ENCODE assay signal across 29 cellular contexts in the genomic region with DNA sequence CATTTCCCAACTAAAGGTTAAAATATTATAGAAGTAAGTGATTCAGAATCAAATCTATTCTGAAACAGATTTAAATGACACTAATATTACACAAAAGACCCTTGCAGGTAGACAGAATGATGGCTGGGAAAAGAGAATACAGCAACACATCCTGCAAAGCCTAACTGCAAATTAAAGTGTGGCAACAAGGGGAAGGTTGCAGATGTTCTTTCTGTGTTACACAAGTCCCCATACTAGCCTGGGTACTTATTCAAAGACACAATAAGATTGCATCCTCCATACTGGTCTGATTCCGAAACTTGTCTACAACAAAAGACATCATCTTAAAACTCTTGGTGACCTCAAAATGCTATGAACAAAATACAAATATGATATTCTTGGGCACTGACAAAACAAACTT. TPM values are rescaled to one million over a fixed set of nuclear protein-coding genes. Genes with fewer than 3 reads are reported as not detected.
DNase-seq lines count a peak whose midpoint lies in the region; ATAC-seq and TF ChIP-seq lines count a peak whose summit lies in the region.
"Had no signal": no experiment of that assay in that cellular context is flagged by ENCODE, and none has a peak within 500 bp of the region (broad histone marks: within the 10 kb centered on the region; RNA-seq: fewer than 3 reads in every experiment).

No MANE protein-coding gene starts in this region.

- H3K27me3 Mint-ChIP-seq in activated T-helper 2 cell treated with anti-CD3 and anti-CD28 coated beads, Interferon-gamma antibody, Interleukin-2, Interleukin-4, amounts not matched to agents 10 μg/mL and 5 μg/mL and 100 μg/mL, durations not matched to agents 14 hours and 24 hours and 36 hours (ENCODE audit: low read depth): no peaks in the 10 kb centered on the region
- H3K27me3 Mint-ChIP-seq: CD4-positive, alpha-beta memory T cell had no signal

- no peak for ATAC-seq in HG03139 (IDR thresholded peaks at IDR 0.05; ENCODE audit: unreplicated experiment)
- ATAC-seq in GM18517 (IDR thresholded peaks at IDR 0.05; ENCODE audit: unreplicated experiment): no peak
- ATAC-seq in GM18858 (IDR thresholded peaks at IDR 0.05; ENCODE audit: unreplicated experiment): no peak
- ATAC-seq: A549, HCT116, HepG2, Panc1 had no signal

- H3K9me3 Mint-ChIP-seq in activated T-helper 2 cell treated with anti-CD3 and anti-CD28 coated beads, Interferon-gamma antibody, Interleukin-2, Interleukin-4, amounts not matched to agents 10 μg/mL and 5 μg/mL and 100 μg/mL, durations not matched to agents 14 hours and 24 hours and 36 hours: no peaks in the 10 kb centered on the region
- H3K9me3 Mint-ChIP-seq: CD4-positive, alpha-beta memory T cell had no signal

- intact Hi-C loops in activated T-helper 2 cell treated with anti-CD3 and anti-CD28 coated beads, Interferon-gamma antibody, Interleukin-2, Interleukin-4, amounts not matched to agents 10 μg/mL and 5 μg/mL and 100 μg/mL, durations not matched to agents 14 hours and 24 hours and 36 hours (cut with micrococcal nuclease): no loop called here

- TF ChIP-seq CTCF in GM20000 (IDR thresholded peaks at IDR 0.05; ENCODE audit: extremely low read depth, missing control alignments): no peak

- peaks cover 15% of the 10 kb centered on the region for H3K4me1 Mint-ChIP-seq in activated T-helper 2 cell treated with anti-CD3 and anti-CD28 coated beads, Interferon-gamma antibody, Interleukin-2, Interleukin-4, amounts not matched to agents 10 μg/mL and 5 μg/mL and 100 μg/mL, durations not matched to agents 14 hours and 24 hours and 36 hours (ENCODE audit: low read depth)

- H3K27ac Mint-ChIP-seq in activated T-helper 2 cell treated with anti-CD3 and anti-CD28 coated beads, Interferon-gamma antibody, Interleukin-2, Interleukin-4, amounts not matched to agents 10 μg/mL and 5 μg/mL and 100 μg/mL, durations not matched to agents 14 hours and 24 hours and 36 hours: peak overlapping the region; percentile 24

- H3K4me3 Mint-ChIP-seq in activated T-helper 2 cell treated with anti-CD3 and anti-CD28 coated beads, Interferon-gamma antibody, Interleukin-2, Interleukin-4, amounts not matched to agents 10 μg/mL and 5 μg/mL and 100 μg/mL, durations not matched to agents 14 hours and 24 hours and 36 hours (ENCODE audit: low read depth): no peak overlapping the region
- H3K4me3 Mint-ChIP-seq: CD4-positive, alpha-beta memory T cell had no signal

- peak; percentile 6 to 30 for DNase-seq in AML-193 (lab: John Stamatoyannopoulos, UW)
- DNase-seq in GM20000 (ENCODE audit: low spot score): peak; percentile 14
- peak; percentile 4 for DNase-seq in NCI-H69 (lab: John Stamatoyannopoulos, UW)
- DNase-seq in activated T-helper 2 cell treated with anti-CD3 and anti-CD28 coated beads, Interferon-gamma antibody, Interleukin-2, Interleukin-4, amounts not matched to agents 10 μg/mL and 5 μg/mL and 100 μg/mL, durations not matched to agents 14 hours and 24 hours and 36 hours (ENCODE audit: low spot score): no peak
- DNase-seq in NCI-H2196 (lab: John Stamatoyannopoulos, UW; ENCODE audit: unreplicated experiment): no peak
- DNase-seq: C1 segment of cervical spinal cord; CD4-positive, alpha-beta memory T cell; COR-L47; DMS53; Kasumi-1; NCI-H1092 treated with DMSO at 0.1 percent for 48 hours; NCI-H1436; NCI-H187; NCI-H2171 treated with DMSO at 0.1 percent for 48 hours; NCI-H446; NCI-H526; SHP77; T-helper 2 cell had no signal

- peaks cover 24% of the 10 kb centered on the region for H3K36me3 Mint-ChIP-seq in activated T-helper 2 cell treated with anti-CD3 and anti-CD28 coated beads, Interferon-gamma antibody, Interleukin-2, Interleukin-4, amounts not matched to agents 10 μg/mL and 5 μg/mL and 100 μg/mL, durations not matched to agents 14 hours and 24 hours and 36 hours (ENCODE audit: low read depth)

RNA-seq across cellular contexts. Expression of a gene that starts 50.5 kb away (rescaled TPM):
- 44.9 and 46.9 TPM in 2 replicates for total RNA-seq in activated T-helper 2 cell treated with anti-CD3 and anti-CD28 coated beads, Interferon-gamma antibody, Interleukin-2, Interleukin-4, amounts not matched to agents 10 μg/mL and 5 μg/mL and 100 μg/mL, durations not matched to agents 14 hours and 24 hours and 36 hours

RNA-seq across cellular contexts. Expression of a gene that starts 54.3 kb away (rescaled TPM):
- 0.14 TPM in 2 replicates for total RNA-seq in activated T-helper 2 cell treated with anti-CD3 and anti-CD28 coated beads, Interferon-gamma antibody, Interleukin-2, Interleukin-4, amounts not matched to agents 10 μg/mL and 5 μg/mL and 100 μg/mL, durations not matched to agents 14 hours and 24 hours and 36 hours
- total RNA-seq: CD4-positive, alpha-beta memory T cell; Daoy; G401; H1; M059J had no signal

Comparison
In these comparisons a context has a peak if more than half of its experiments do, and no peak if none do; other contexts are left out.
1. DNase-seq: peak in AML-193 (2 of 2), GM20000 (single experiment) and NCI-H69 (single experiment); none in activated T-helper 2 cell treated with anti-CD3 and anti-CD28 coated beads, Interferon-gamma antibody, Interleukin-2, Interleukin-4, amounts not matched to agents 10 μg/mL and 5 μg/mL and 100 μg/mL, durations not matched to agents 14 hours and 24 hours and 36 hours (single experiment) and NCI-H2196 (single experiment).